In the genomic region with DNA sequence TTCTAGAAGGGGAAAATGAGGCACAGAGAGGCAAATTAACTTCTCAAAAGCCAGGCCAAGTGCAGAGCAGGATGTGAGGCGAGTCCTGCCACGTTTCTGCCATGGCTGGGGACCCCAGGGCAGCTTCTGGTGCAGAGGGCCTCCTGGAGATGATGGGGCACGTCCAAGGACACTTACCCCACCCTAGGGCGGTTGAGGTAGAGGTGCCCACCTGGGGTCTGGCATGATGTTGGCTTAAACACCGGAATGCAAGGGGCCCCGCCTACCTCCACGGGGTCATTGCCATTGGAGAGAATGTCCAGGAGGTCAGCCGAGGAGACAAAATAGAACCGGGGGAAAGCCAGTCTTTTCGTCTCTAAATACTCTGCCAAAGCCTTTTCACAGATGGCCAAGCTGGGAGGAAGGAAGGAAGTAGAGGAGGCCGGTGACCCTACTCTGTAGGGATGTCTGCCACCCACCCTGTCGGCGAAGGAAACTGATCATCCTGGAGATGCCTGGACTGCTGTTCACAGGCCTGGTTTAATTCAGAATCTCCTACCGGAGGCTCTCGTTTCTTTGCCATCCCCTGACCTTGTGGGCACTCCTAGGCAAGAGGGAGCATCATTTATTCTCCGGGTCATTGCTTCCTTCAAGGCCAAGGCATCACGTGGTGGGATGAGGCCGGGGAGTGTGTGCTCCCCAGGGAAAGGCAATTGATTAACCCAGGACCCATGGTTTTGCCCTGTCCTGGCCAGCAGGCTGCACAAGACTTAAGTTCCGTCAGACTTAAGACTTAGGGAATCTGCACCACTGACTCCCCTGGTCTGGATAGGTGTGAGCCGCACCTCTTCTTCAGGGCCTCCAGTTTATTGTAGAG, we compare ENCODE assay signal across 27 cellular contexts.
"Had no signal": no experiment of that assay in that cellular context is flagged by ENCODE, and none has a peak within 500 bp of the region (broad histone marks: within the 10 kb centered on the region; RNA-seq: fewer than 3 reads in every experiment).

No MANE protein-coding gene starts in this region.

- H3K9me3 Mint-ChIP-seq: activated CD8-positive, alpha-beta T cell treated with anti-CD3 and anti-CD28 coated beads for 36 hours; activated naive CD4-positive, alpha-beta T cell treated with anti-CD3 and anti-CD28 coated beads, Interleukin-2, amount 10 ng/mL, durations not matched to agents 7 days and 5 days; activated naive CD8-positive, alpha-beta T cell treated with anti-CD3 and anti-CD28 coated beads for 36 hours; activated T-cell treated with anti-CD3 and anti-CD28 coated beads, Interleukin-2, amount 50 U/mL, for 72 hours; activated T-helper 2 cell treated with anti-CD3 and anti-CD28 coated beads, Interferon-gamma antibody, Interleukin-2, Interleukin-4, amounts not matched to agents 10 μg/mL and 5 μg/mL and 100 μg/mL, durations not matched to agents 14 hours and 24 hours and 36 hours had no signal

- H3K4me2 ChIP-seq: KMS-11 had no signal

- H3K9ac ChIP-seq: KMS-11 had no signal

- H3K27ac ChIP-seq: KMS-11, SJSA1 had no signal

- H3K4me3 Mint-ChIP-seq: activated CD8-positive, alpha-beta T cell treated with anti-CD3 and anti-CD28 coated beads for 36 hours; activated naive CD4-positive, alpha-beta T cell treated with anti-CD3 and anti-CD28 coated beads, Interleukin-2, amount 10 ng/mL, durations not matched to agents 7 days and 5 days; activated naive CD8-positive, alpha-beta T cell treated with anti-CD3 and anti-CD28 coated beads for 36 hours; activated T-cell treated with anti-CD3 and anti-CD28 coated beads, Interleukin-2, amount 50 U/mL, for 72 hours had no signal

- H3K4me1 Mint-ChIP-seq: activated naive CD4-positive, alpha-beta T cell treated with anti-CD3 and anti-CD28 coated beads, Interleukin-2, amount 10 ng/mL, durations not matched to agents 7 days and 5 days; activated naive CD8-positive, alpha-beta T cell treated with anti-CD3 and anti-CD28 coated beads for 36 hours had no signal

- H3K36me3 Mint-ChIP-seq: activated naive CD4-positive, alpha-beta T cell treated with anti-CD3 and anti-CD28 coated beads, Interleukin-2, amount 10 ng/mL, durations not matched to agents 7 days and 5 days; activated naive CD8-positive, alpha-beta T cell treated with anti-CD3 and anti-CD28 coated beads for 36 hours had no signal

- ATAC-seq: activated CD4-positive, CD25-positive, alpha-beta regulatory T cell treated with anti-CD3 and anti-CD28 coated beads, Interleukin-2, amount 50 U/mL, for 24 hours; activated CD8-positive, alpha-beta T cell treated with anti-CD3 and anti-CD28 coated beads for 36 hours; activated T-cell treated with anti-CD3 and anti-CD28 coated beads, Interleukin-2, amount 50 U/mL, for 72 hours; Panc1; SK-N-SH treated with all-trans-retinoic acid at 6 μM for 48 hours had no signal

- DNase-seq: activated CD4-positive, alpha-beta T cell treated with anti-CD3 and anti-CD28 coated beads for 4 hours; activated CD8-positive, alpha-beta memory T cell treated with anti-CD3 and anti-CD28 coated beads, Interleukin-2, amount 50 U/mL, for 4 hours; activated CD8-positive, alpha-beta T cell treated with anti-CD3 and anti-CD28 coated beads for 36 hours; activated gamma-delta T cell treated with Interleukin-2 at 50 U/mL for 16 hours; activated naive CD4-positive, alpha-beta T cell treated with anti-CD3 and anti-CD28 coated beads, Interleukin-2, amount 10 ng/mL, durations not matched to agents 7 days and 5 days; activated naive CD8-positive, alpha-beta T cell treated with anti-CD3 and anti-CD28 coated beads for 36 hours; activated T-cell treated with anti-CD3 and anti-CD28 coated beads, Interleukin-2, amount 50 U/mL, for 72 hours; caudate nucleus; NCI-H1092; NCI-H1417 treated with DMSO at 0.1 percent for 48 hours; NCI-H1694; NCI-H2029; NCI-H2107; NCI-H2171 treated with DMSO at 0.1 percent for 48 hours; NCI-H226; NCI-H526 treated with DMSO at 0.1 percent for 48 hours; NK-92 treated with Interleukin-12 subunit alpha and Interleukin-12 subunit beta, amount 100 ng/mL, for 24 hours; OCI-M1; RPMI8226; SHP77; SW 1271 had no signal

- H3K4me1 ChIP-seq: SJSA1 had no signal

- H3K27ac Mint-ChIP-seq: activated CD8-positive, alpha-beta T cell treated with anti-CD3 and anti-CD28 coated beads for 36 hours; activated naive CD4-positive, alpha-beta T cell treated with anti-CD3 and anti-CD28 coated beads, Interleukin-2, amount 10 ng/mL, durations not matched to agents 7 days and 5 days; activated naive CD8-positive, alpha-beta T cell treated with anti-CD3 and anti-CD28 coated beads for 36 hours; activated T-cell treated with anti-CD3 and anti-CD28 coated beads, Interleukin-2, amount 50 U/mL, for 72 hours; activated T-helper 2 cell treated with anti-CD3 and anti-CD28 coated beads, Interferon-gamma antibody, Interleukin-2, Interleukin-4, amounts not matched to agents 10 μg/mL and 5 μg/mL and 100 μg/mL, durations not matched to agents 14 hours and 24 hours and 36 hours had no signal

- H3K36me3 ChIP-seq: SJSA1 had no signal

- H3K4me3 ChIP-seq: SJSA1 had no signal

- H3K9me3 ChIP-seq: SJSA1 had no signal

- H3K27me3 Mint-ChIP-seq: activated CD8-positive, alpha-beta T cell treated with anti-CD3 and anti-CD28 coated beads for 36 hours; activated naive CD8-positive, alpha-beta T cell treated with anti-CD3 and anti-CD28 coated beads for 36 hours had no signal
